ENCODE assay signal across 21 cellular contexts in the genomic region with DNA sequence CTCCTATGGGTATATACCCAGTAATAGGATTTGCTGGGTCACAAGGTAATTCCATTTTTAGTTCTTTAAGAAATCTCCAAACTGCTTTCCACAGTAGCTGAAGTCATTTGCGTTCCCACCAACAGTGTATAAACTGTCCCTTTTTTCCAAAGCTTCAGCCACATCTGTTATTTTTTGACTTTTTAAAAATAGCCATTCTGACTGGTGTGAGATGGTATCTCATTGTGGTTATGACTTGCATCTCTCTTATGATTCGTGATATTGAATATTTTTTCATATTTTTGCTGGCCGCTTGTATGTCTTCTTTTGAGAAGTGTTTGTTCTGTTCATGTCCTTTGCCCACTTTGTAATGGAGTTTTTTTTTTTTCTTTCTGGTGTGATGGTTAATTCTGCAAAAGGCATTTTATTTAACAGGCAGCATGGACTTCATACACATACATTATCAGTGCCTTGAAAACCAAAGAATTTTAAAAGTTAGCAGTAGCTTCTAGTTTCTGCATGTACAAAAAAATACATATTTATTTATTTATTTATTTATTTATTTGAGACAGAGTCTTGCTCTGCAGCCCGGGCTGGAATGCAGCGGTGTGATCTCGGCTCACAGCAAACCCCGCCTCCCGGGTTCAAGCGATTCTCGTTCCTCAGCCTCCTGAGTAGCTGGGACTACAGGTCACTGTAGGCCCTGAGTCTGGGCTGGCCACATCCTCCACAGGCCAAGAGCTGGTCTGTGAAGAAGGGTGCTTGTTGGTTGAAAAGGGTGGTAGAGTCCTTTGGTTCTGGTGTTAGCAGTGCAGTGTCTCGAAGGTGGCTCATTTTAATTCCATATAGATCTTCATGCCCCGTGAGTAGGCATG. TPM values are rescaled to one million over a fixed set of nuclear protein-coding genes. Genes with fewer than 3 reads are reported as not detected.
"Had no signal": no experiment of that assay in that cellular context is flagged by ENCODE, and none has a peak within 500 bp of the region (broad histone marks: within the 10 kb centered on the region; RNA-seq: fewer than 3 reads in every experiment).

No MANE protein-coding gene starts in this region.

- H3K4me3 ChIP-seq: heart right ventricle, lung, prostate gland, tibial artery had no signal

- H3K36me3 Mint-ChIP-seq: activated naive CD8-positive, alpha-beta T cell treated with anti-CD3 and anti-CD28 coated beads, Interleukin-2, amount 10 ng/mL, durations not matched to agents 7 days and 5 days; natural killer cell; WTC11 had no signal

- H3K9me3 Mint-ChIP-seq: activated naive CD8-positive, alpha-beta T cell treated with anti-CD3 and anti-CD28 coated beads, Interleukin-2, amount 10 ng/mL, durations not matched to agents 7 days and 5 days; activated T-cell treated with anti-CD3 and anti-CD28 coated beads, Interleukin-2, amount 50 U/mL, for 24 hours; activated T-helper 2 cell treated with anti-CD3 and anti-CD28 coated beads, Interferon-gamma antibody, Interleukin-2, Interleukin-4, amounts not matched to agents 10 μg/mL and 5 μg/mL and 100 μg/mL, durations not matched to agents 14 hours and 24 hours and 36 hours; natural killer cell; stimulated activated naive CD8-positive, alpha-beta T cell treated with anti-CD3 and anti-CD28 coated beads, Interleukin-15, Interleukin-2, amounts not matched to agents 100 ng/mL and 50 ng/mL, for 24 hours; WTC11 had no signal

- H3K9me3 ChIP-seq: heart right ventricle, prostate gland, tibial artery had no signal

- ATAC-seq: heart right ventricle, left lobe of liver, natural killer cell, WTC11 had no signal

- H3K36me3 ChIP-seq: heart right ventricle, prostate gland, tibial artery had no signal

- H3K27ac ChIP-seq: heart right ventricle, prostate gland, tibial artery had no signal

- FAIRE-seq: endometrium, urothelium cell line had no signal

- DNase-seq: activated naive CD4-positive, alpha-beta T cell; activated naive CD8-positive, alpha-beta T cell treated with anti-CD3 and anti-CD28 coated beads, Interleukin-2, amount 10 ng/mL, durations not matched to agents 7 days and 5 days; activated T-cell treated with anti-CD3 and anti-CD28 coated beads, Interleukin-2, amount 50 U/mL, for 24 hours; amygdala; heart right ventricle; natural killer cell; T-helper 1 cell; tibial artery had no signal

- H3K27ac Mint-ChIP-seq: activated naive CD8-positive, alpha-beta T cell treated with anti-CD3 and anti-CD28 coated beads, Interleukin-2, amount 10 ng/mL, durations not matched to agents 7 days and 5 days; activated T-cell treated with anti-CD3 and anti-CD28 coated beads, Interleukin-2, amount 50 U/mL, for 24 hours; activated T-helper 2 cell treated with anti-CD3 and anti-CD28 coated beads, Interferon-gamma antibody, Interleukin-2, Interleukin-4, amounts not matched to agents 10 μg/mL and 5 μg/mL and 100 μg/mL, durations not matched to agents 14 hours and 24 hours and 36 hours; natural killer cell; stimulated activated naive CD8-positive, alpha-beta T cell treated with anti-CD3 and anti-CD28 coated beads, Interleukin-15, Interleukin-2, amounts not matched to agents 100 ng/mL and 50 ng/mL, for 24 hours; WTC11 had no signal

- H3K4me1 ChIP-seq: heart right ventricle, prostate gland, tibial artery had no signal

- H3K27me3 ChIP-seq: tibial artery had no signal

RNA-seq across cellular contexts. Expression of a gene that starts 32.3 kb away (rescaled TPM):
- total RNA-seq: activated naive CD8-positive, alpha-beta T cell treated with anti-CD3 and anti-CD28 coated beads, Interleukin-2, amount 10 ng/mL, durations not matched to agents 7 days and 5 days; activated T-helper 2 cell treated with anti-CD3 and anti-CD28 coated beads, Interferon-gamma antibody, Interleukin-2, Interleukin-4, amounts not matched to agents 10 μg/mL and 5 μg/mL and 100 μg/mL, durations not matched to agents 14 hours and 24 hours and 36 hours; cerebellum; epithelial cell of proximal tubule; fibroblast of villous mesenchyme; heart right ventricle; kidney epithelial cell; natural killer cell; osteocyte; WTC11 had no signal
- polyA plus RNA-seq: heart right ventricle had no signal

RNA-seq across cellular contexts. Expression of a gene that starts 44.7 kb away (rescaled TPM):
- total RNA-seq: activated naive CD8-positive, alpha-beta T cell treated with anti-CD3 and anti-CD28 coated beads, Interleukin-2, amount 10 ng/mL, durations not matched to agents 7 days and 5 days; activated T-helper 2 cell treated with anti-CD3 and anti-CD28 coated beads, Interferon-gamma antibody, Interleukin-2, Interleukin-4, amounts not matched to agents 10 μg/mL and 5 μg/mL and 100 μg/mL, durations not matched to agents 14 hours and 24 hours and 36 hours; fibroblast of villous mesenchyme; heart right ventricle; natural killer cell; osteocyte had no signal
- polyA plus RNA-seq: heart right ventricle had no signal
